ENCODE assay signal across 41 cellular contexts in the genomic region with DNA sequence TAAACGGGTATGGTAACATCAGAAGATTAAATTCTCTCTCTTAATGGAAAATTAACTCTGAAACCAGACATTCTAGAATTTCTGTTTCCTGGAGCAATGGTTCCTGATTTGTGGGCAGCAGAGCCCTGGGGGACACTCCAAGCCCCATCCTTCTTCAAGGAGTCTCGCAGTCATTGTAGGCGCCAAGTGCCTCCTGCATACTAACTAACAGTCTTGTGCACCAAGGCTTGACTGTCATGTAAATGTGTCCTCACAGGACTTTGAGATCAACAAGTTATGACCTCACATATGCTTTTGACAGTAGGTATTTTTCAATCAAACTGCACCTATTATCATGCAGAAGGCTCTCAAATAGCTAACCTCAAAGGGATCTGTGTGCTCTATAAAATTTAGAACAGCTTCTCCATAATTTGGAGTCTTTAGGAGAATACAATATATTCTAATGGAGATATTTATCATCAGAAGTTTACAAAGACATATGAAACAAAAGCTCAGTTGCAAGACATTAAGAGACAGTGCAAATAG.
"Had no signal": no experiment of that assay in that cellular context is flagged by ENCODE, and none has a peak within 500 bp of the region (broad histone marks: within the 10 kb centered on the region; RNA-seq: fewer than 3 reads in every experiment).

No MANE protein-coding gene starts in this region.

- FAIRE-seq: astrocyte, bronchial epithelial cell had no signal

- H3K36me3 ChIP-seq: adrenal gland, ascending aorta, brain microvascular endothelial cell, breast epithelium, cardiac muscle cell had no signal

- H3K4me1 Mint-ChIP-seq: activated naive CD4-positive, alpha-beta T cell treated with anti-CD3 and anti-CD28 coated beads, Interleukin-2, amount 10 ng/mL, durations not matched to agents 7 days and 5 days; activated naive CD4-positive, alpha-beta T cell treated with anti-CD3 and anti-CD28 coated beads, Interleukin-2, amount 50 U/mL, for 24 hours; activated naive CD8-positive, alpha-beta T cell treated with anti-CD3 and anti-CD28 coated beads for 36 hours; activated naive CD8-positive, alpha-beta T cell treated with anti-CD3 and anti-CD28 coated beads, Interleukin-2, amount 10 ng/mL, durations not matched to agents 7 days and 5 days; activated naive CD8-positive, alpha-beta T cell treated with anti-CD3 and anti-CD28 coated beads, Interleukin-2, amount 50 U/mL, for 24 hours; activated T-helper 17 cell treated with anti-CD3 and anti-CD28 coated beads, Interleukin-2, amount 50 U/mL, for 72 hours; central memory CD8-positive, alpha-beta T cell had no signal

- DNase-seq: activated effector memory CD4-positive, alpha-beta T cell treated with anti-CD3 and anti-CD28 coated beads, Interleukin-2, amount 50 U/mL, for 16 hours; activated effector memory CD4-positive, alpha-beta T cell treated with Interleukin-2 at 50 U/mL for 16 hours; activated gamma-delta T cell; activated gamma-delta T cell treated with Interleukin-2 at 50 U/mL for 16 hours; activated naive CD4-positive, alpha-beta T cell; activated naive CD4-positive, alpha-beta T cell treated with anti-CD3 and anti-CD28 coated beads for 36 hours; activated naive CD4-positive, alpha-beta T cell treated with anti-CD3 and anti-CD28 coated beads, Interleukin-2, amount 10 ng/mL, durations not matched to agents 7 days and 5 days; activated naive CD4-positive, alpha-beta T cell treated with anti-CD3 and anti-CD28 coated beads, Interleukin-2, amount 50 U/mL, for 16 hours; activated naive CD4-positive, alpha-beta T cell treated with Interleukin-2 at 50 U/mL for 16 hours; activated naive CD8-positive, alpha-beta T cell treated with anti-CD3 and anti-CD28 coated beads for 36 hours; activated naive CD8-positive, alpha-beta T cell treated with anti-CD3 and anti-CD28 coated beads, Interleukin-2, amount 10 ng/mL, durations not matched to agents 7 days and 5 days; activated naive CD8-positive, alpha-beta T cell treated with anti-CD3 and anti-CD28 coated beads, Interleukin-2, amount 50 U/mL, for 24 hours; activated T-cell treated with anti-CD3 and anti-CD28 coated beads for 4 hours; activated T-cell treated with anti-CD3 and anti-CD28 coated beads, Interleukin-2, amount 50 U/mL, for 1 hour; activated T-cell treated with anti-CD3 and anti-CD28 coated beads, Interleukin-2, amount 50 U/mL, for 24 hours; activated T-cell treated with anti-CD3 and anti-CD28 coated beads, Interleukin-2, amount 50 U/mL, for 4 hours; activated T-cell treated with anti-CD3 and anti-CD28 coated beads, Interleukin-2, amount 50 U/mL, for 48 hours; activated T-cell treated with anti-CD3 and anti-CD28 coated beads, Interleukin-2, amount 50 U/mL, for 72 hours; adrenal gland; amniotic stem cell; amygdala; anterior cingulate cortex; aorta; body of pancreas; brain microvascular endothelial cell; caudate nucleus; central memory CD4-positive, alpha-beta T cell; cerebellar nuclear complex had no signal

- ATAC-seq: activated naive CD4-positive, alpha-beta T cell treated with anti-CD3 and anti-CD28 coated beads, Interleukin-2, amount 50 U/mL, for 72 hours; activated naive CD8-positive, alpha-beta T cell treated with anti-CD3 and anti-CD28 coated beads, Interleukin-2, amount 50 U/mL, for 24 hours; activated T-cell treated with anti-CD3 and anti-CD28 coated beads, Interleukin-2, amount 50 U/mL, for 4 hours; activated T-cell treated with anti-CD3 and anti-CD28 coated beads, Interleukin-2, amount 50 U/mL, for 72 hours; activated T-helper 17 cell treated with anti-CD3 and anti-CD28 coated beads, Interleukin-2, amount 50 U/mL, for 72 hours; body of pancreas had no signal

- H3K27me3 ChIP-seq: adrenal gland, ascending aorta, body of pancreas, brain microvascular endothelial cell, breast epithelium, cardiac muscle cell had no signal

- H3K36me3 Mint-ChIP-seq: activated naive CD4-positive, alpha-beta T cell treated with anti-CD3 and anti-CD28 coated beads, Interleukin-2, amount 10 ng/mL, durations not matched to agents 7 days and 5 days; activated naive CD4-positive, alpha-beta T cell treated with anti-CD3 and anti-CD28 coated beads, Interleukin-2, amount 50 U/mL, for 24 hours; activated naive CD4-positive, alpha-beta T cell treated with anti-CD3 and anti-CD28 coated beads, Interleukin-2, amount 50 U/mL, for 72 hours; activated naive CD8-positive, alpha-beta T cell; activated naive CD8-positive, alpha-beta T cell treated with anti-CD3 and anti-CD28 coated beads for 36 hours; activated naive CD8-positive, alpha-beta T cell treated with anti-CD3 and anti-CD28 coated beads, Interleukin-2, amount 10 ng/mL, durations not matched to agents 7 days and 5 days; brain had no signal

- H3K27ac ChIP-seq: adrenal gland, ascending aorta, body of pancreas, brain microvascular endothelial cell, breast epithelium, cardiac muscle cell had no signal

- H3K4me3 Mint-ChIP-seq: activated naive CD4-positive, alpha-beta T cell treated with anti-CD3 and anti-CD28 coated beads for 36 hours; activated naive CD4-positive, alpha-beta T cell treated with anti-CD3 and anti-CD28 coated beads, Interleukin-2, amount 10 ng/mL, durations not matched to agents 7 days and 5 days; activated naive CD4-positive, alpha-beta T cell treated with anti-CD3 and anti-CD28 coated beads, Interleukin-2, amount 50 U/mL, for 24 hours; activated naive CD8-positive, alpha-beta T cell; activated naive CD8-positive, alpha-beta T cell treated with anti-CD3 and anti-CD28 coated beads for 36 hours; activated naive CD8-positive, alpha-beta T cell treated with anti-CD3 and anti-CD28 coated beads, Interleukin-2, amount 10 ng/mL, durations not matched to agents 7 days and 5 days; activated naive CD8-positive, alpha-beta T cell treated with anti-CD3 and anti-CD28 coated beads, Interleukin-2, amount 50 U/mL, for 24 hours; activated T-cell treated with anti-CD3 and anti-CD28 coated beads, Interleukin-2, amount 50 U/mL, for 24 hours; activated T-cell treated with anti-CD3 and anti-CD28 coated beads, Interleukin-2, amount 50 U/mL, for 4 hours; activated T-cell treated with anti-CD3 and anti-CD28 coated beads, Interleukin-2, amount 50 U/mL, for 72 hours; activated T-helper 1 cell treated with anti-CD3 and anti-CD28 coated beads, Interleukin-12 subunit alpha, Interleukin-12 subunit beta, Interleukin-2, Interleukin-4 antibody, amounts not matched to agents 30 ng/mL and 10 ng/mL and 1 ng/mL, durations not matched to agents 14 hours and 24 hours and 36 hours; activated T-helper 17 cell treated with anti-CD3 and anti-CD28 coated beads, Interleukin-2, amount 50 U/mL, for 72 hours; brain; central memory CD8-positive, alpha-beta T cell had no signal

- H3K27me3 Mint-ChIP-seq: activated naive CD4-positive, alpha-beta T cell treated with anti-CD3 and anti-CD28 coated beads, Interleukin-2, amount 10 ng/mL, durations not matched to agents 7 days and 5 days; activated naive CD4-positive, alpha-beta T cell treated with anti-CD3 and anti-CD28 coated beads, Interleukin-2, amount 50 U/mL, for 24 hours; activated naive CD8-positive, alpha-beta T cell; activated naive CD8-positive, alpha-beta T cell treated with anti-CD3 and anti-CD28 coated beads for 36 hours; activated naive CD8-positive, alpha-beta T cell treated with anti-CD3 and anti-CD28 coated beads, Interleukin-2, amount 50 U/mL, for 24 hours; activated T-cell treated with anti-CD3 and anti-CD28 coated beads, Interleukin-2, amount 50 U/mL, for 24 hours; activated T-helper 17 cell treated with anti-CD3 and anti-CD28 coated beads, Interleukin-2, amount 50 U/mL, for 72 hours; central memory CD8-positive, alpha-beta T cell had no signal

- H3K4me1 ChIP-seq: adrenal gland, ascending aorta, body of pancreas, breast epithelium had no signal

- H3K9me3 Mint-ChIP-seq: activated naive CD4-positive, alpha-beta T cell treated with anti-CD3 and anti-CD28 coated beads for 36 hours; activated naive CD4-positive, alpha-beta T cell treated with anti-CD3 and anti-CD28 coated beads, Interleukin-2, amount 10 ng/mL, durations not matched to agents 7 days and 5 days; activated naive CD4-positive, alpha-beta T cell treated with anti-CD3 and anti-CD28 coated beads, Interleukin-2, amount 50 U/mL, for 24 hours; activated naive CD4-positive, alpha-beta T cell treated with anti-CD3 and anti-CD28 coated beads, Interleukin-2, amount 50 U/mL, for 72 hours; activated naive CD8-positive, alpha-beta T cell treated with anti-CD3 and anti-CD28 coated beads for 36 hours; activated naive CD8-positive, alpha-beta T cell treated with anti-CD3 and anti-CD28 coated beads, Interleukin-2, amount 10 ng/mL, durations not matched to agents 7 days and 5 days; activated naive CD8-positive, alpha-beta T cell treated with anti-CD3 and anti-CD28 coated beads, Interleukin-2, amount 50 U/mL, for 24 hours; activated T-cell treated with anti-CD3 and anti-CD28 coated beads, Interleukin-2, amount 50 U/mL, for 24 hours; activated T-cell treated with anti-CD3 and anti-CD28 coated beads, Interleukin-2, amount 50 U/mL, for 4 hours; activated T-cell treated with anti-CD3 and anti-CD28 coated beads, Interleukin-2, amount 50 U/mL, for 72 hours; activated T-helper 1 cell treated with anti-CD3 and anti-CD28 coated beads, Interleukin-12 subunit alpha, Interleukin-12 subunit beta, Interleukin-2, Interleukin-4 antibody, amounts not matched to agents 30 ng/mL and 10 ng/mL and 1 ng/mL, durations not matched to agents 14 hours and 24 hours and 36 hours; activated T-helper 17 cell treated with anti-CD3 and anti-CD28 coated beads, Interleukin-2, amount 50 U/mL, for 72 hours; activated T-helper 2 cell treated with anti-CD3 and anti-CD28 coated beads, Interferon-gamma antibody, Interleukin-2, Interleukin-4, amounts not matched to agents 10 μg/mL and 5 μg/mL and 100 μg/mL, durations not matched to agents 14 hours and 24 hours and 36 hours; central memory CD8-positive, alpha-beta T cell had no signal

- H3K4me3 ChIP-seq: adrenal gland, ascending aorta, body of pancreas, breast epithelium, cardiac muscle cell had no signal

- H3K27ac Mint-ChIP-seq: activated naive CD4-positive, alpha-beta T cell treated with anti-CD3 and anti-CD28 coated beads for 36 hours; activated naive CD4-positive, alpha-beta T cell treated with anti-CD3 and anti-CD28 coated beads, Interleukin-2, amount 10 ng/mL, durations not matched to agents 7 days and 5 days; activated naive CD4-positive, alpha-beta T cell treated with anti-CD3 and anti-CD28 coated beads, Interleukin-2, amount 50 U/mL, for 24 hours; activated naive CD4-positive, alpha-beta T cell treated with anti-CD3 and anti-CD28 coated beads, Interleukin-2, amount 50 U/mL, for 72 hours; activated naive CD8-positive, alpha-beta T cell; activated naive CD8-positive, alpha-beta T cell treated with anti-CD3 and anti-CD28 coated beads for 36 hours; activated naive CD8-positive, alpha-beta T cell treated with anti-CD3 and anti-CD28 coated beads, Interleukin-2, amount 10 ng/mL, durations not matched to agents 7 days and 5 days; activated naive CD8-positive, alpha-beta T cell treated with anti-CD3 and anti-CD28 coated beads, Interleukin-2, amount 50 U/mL, for 24 hours; activated T-cell treated with anti-CD3 and anti-CD28 coated beads, Interleukin-2, amount 50 U/mL, for 24 hours; activated T-cell treated with anti-CD3 and anti-CD28 coated beads, Interleukin-2, amount 50 U/mL, for 72 hours; activated T-helper 1 cell treated with anti-CD3 and anti-CD28 coated beads, Interleukin-12 subunit alpha, Interleukin-12 subunit beta, Interleukin-2, Interleukin-4 antibody, amounts not matched to agents 30 ng/mL and 10 ng/mL and 1 ng/mL, durations not matched to agents 14 hours and 24 hours and 36 hours; activated T-helper 17 cell treated with anti-CD3 and anti-CD28 coated beads, Interleukin-2, amount 50 U/mL, for 72 hours; activated T-helper 2 cell treated with anti-CD3 and anti-CD28 coated beads, Interferon-gamma antibody, Interleukin-2, Interleukin-4, amounts not matched to agents 10 μg/mL and 5 μg/mL and 100 μg/mL, durations not matched to agents 14 hours and 24 hours and 36 hours; brain had no signal

- H3K9me3 ChIP-seq: adrenal gland, ascending aorta, body of pancreas, breast epithelium had no signal
